32 cellular contexts compared by ENCODE assay signal in the genomic region with DNA sequence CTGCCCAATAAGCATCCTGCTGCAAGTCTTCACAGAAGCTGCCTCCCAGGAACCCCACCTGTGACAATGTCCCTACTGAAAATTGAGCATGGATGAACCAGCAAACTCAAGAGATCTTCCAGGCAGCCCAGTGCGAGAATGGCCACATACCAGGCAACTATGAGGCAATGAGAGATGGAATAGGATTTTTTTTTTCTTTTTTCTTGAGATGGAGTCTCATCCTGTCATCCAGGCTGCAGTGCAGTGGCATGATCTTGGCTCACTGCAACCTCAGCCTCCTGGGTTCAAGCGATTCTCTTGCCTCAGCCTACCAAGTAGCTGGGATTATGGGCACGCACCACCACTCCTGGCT.
"Had no signal": no experiment of that assay in that cellular context is flagged by ENCODE, and none has a peak within 500 bp of the region (broad histone marks: within the 10 kb centered on the region; RNA-seq: fewer than 3 reads in every experiment).

No MANE protein-coding gene starts in this region.

- H3K27me3 Mint-ChIP-seq: activated B cell treated with CpG ODN at 0.5 μM for 24 hours; activated naive CD8-positive, alpha-beta T cell; activated T-cell treated with anti-CD3 and anti-CD28 coated beads, Interleukin-2, amount 50 U/mL, for 24 hours had no signal

- H3K4me1 ChIP-seq: breast epithelium, colonic mucosa had no signal

- FAIRE-seq: endometrium, endothelial cell of umbilical vein had no signal

- H3K4me3 ChIP-seq: ascending aorta, breast epithelium, cardiac muscle cell, colonic mucosa, esophagus squamous epithelium, gastroesophageal sphincter had no signal

- H3K9me3 ChIP-seq: ascending aorta, breast epithelium, colonic mucosa, esophagus squamous epithelium, gastroesophageal sphincter had no signal

- H3K9me3 Mint-ChIP-seq: activated B cell treated with CpG ODN at 0.5 μM for 24 hours; activated CD4-positive, alpha-beta memory T cell treated with anti-CD3 and anti-CD28 coated beads, Interleukin-2, amount 10 ng/mL, durations not matched to agents 7 days and 5 days; activated CD4-positive, alpha-beta T cell treated with anti-CD3 and anti-CD28 coated beads, Interleukin-2, amount 10 ng/mL, durations not matched to agents 7 days and 5 days; activated T-cell treated with anti-CD3 and anti-CD28 coated beads, Interleukin-2, amount 50 U/mL, for 24 hours; activated T-cell treated with anti-CD3 and anti-CD28 coated beads, Interleukin-2, amount 50 U/mL, for 72 hours; T-helper 2 cell treated with Interferon-gamma antibody and Interleukin-4, amounts not matched to agents 5 μg/mL and 100 μg/mL, for 36 hours had no signal

- H3K27ac Mint-ChIP-seq: activated B cell treated with CpG ODN at 0.5 μM for 24 hours; activated CD4-positive, alpha-beta memory T cell treated with anti-CD3 and anti-CD28 coated beads, Interleukin-2, amount 10 ng/mL, durations not matched to agents 7 days and 5 days; activated CD4-positive, alpha-beta T cell treated with anti-CD3 and anti-CD28 coated beads for 36 hours; activated CD4-positive, alpha-beta T cell treated with anti-CD3 and anti-CD28 coated beads, Interleukin-2, amount 10 ng/mL, durations not matched to agents 7 days and 5 days; activated naive CD8-positive, alpha-beta T cell; activated T-cell treated with anti-CD3 and anti-CD28 coated beads, Interleukin-2, amount 50 U/mL, for 24 hours; activated T-cell treated with anti-CD3 and anti-CD28 coated beads, Interleukin-2, amount 50 U/mL, for 72 hours; T-helper 17 cell; T-helper 2 cell treated with Interferon-gamma antibody and Interleukin-4, amounts not matched to agents 5 μg/mL and 100 μg/mL, for 36 hours had no signal

- DNase-seq: activated B cell treated with CpG ODN at 0.5 μM for 24 hours; activated CD4-positive, alpha-beta memory T cell treated with anti-CD3 and anti-CD28 coated beads, Interleukin-2, amount 10 ng/mL, durations not matched to agents 7 days and 5 days; activated CD4-positive, alpha-beta T cell treated with anti-CD3 and anti-CD28 coated beads for 36 hours; activated CD4-positive, alpha-beta T cell treated with anti-CD3 and anti-CD28 coated beads, Interleukin-2, amount 10 ng/mL, durations not matched to agents 7 days and 5 days; activated CD4-positive, alpha-beta T cell treated with anti-CD3 and anti-CD28 coated beads, Interleukin-2, amount 50 U/mL, for 4 hours; activated CD4-positive, CD25-positive, alpha-beta regulatory T cell treated with anti-CD3 and anti-CD28 coated beads, Interleukin-2, amount 50 U/mL, for 72 hours; activated gamma-delta T cell; activated naive CD4-positive, alpha-beta T cell; activated naive CD4-positive, alpha-beta T cell treated with anti-CD3 and anti-CD28 coated beads, Interleukin-2, amount 50 U/mL, for 16 hours; activated T-cell treated with anti-CD3 and anti-CD28 coated beads for 4 hours; activated T-cell treated with anti-CD3 and anti-CD28 coated beads, Interleukin-2, amount 50 U/mL, for 24 hours; activated T-cell treated with anti-CD3 and anti-CD28 coated beads, Interleukin-2, amount 50 U/mL, for 72 hours; central memory CD4-positive, alpha-beta T cell; cerebellar nuclear complex; colonic mucosa; effector CD8-positive, alpha-beta T cell; esophagus squamous epithelium; foreskin melanocyte; T-helper 1 cell; T-helper 17 cell; T1000; WERI-Rb-1 had no signal

- H3K27ac ChIP-seq: ascending aorta, breast epithelium, cardiac muscle cell, colonic mucosa, epithelial cell of prostate, esophagus squamous epithelium, gastroesophageal sphincter, WERI-Rb-1 had no signal

- ATAC-seq: activated CD4-positive, alpha-beta T cell treated with anti-CD3 and anti-CD28 coated beads for 36 hours; gastroesophageal sphincter; T-helper 17 cell had no signal

- H3K36me3 Mint-ChIP-seq: activated naive CD8-positive, alpha-beta T cell; brain had no signal

- H3K27me3 ChIP-seq: ascending aorta, breast epithelium, cardiac muscle cell, colonic mucosa, esophagus squamous epithelium, gastroesophageal sphincter had no signal

- H3K4me3 Mint-ChIP-seq: activated B cell treated with CpG ODN at 0.5 μM for 24 hours; activated CD4-positive, alpha-beta memory T cell treated with anti-CD3 and anti-CD28 coated beads, Interleukin-2, amount 10 ng/mL, durations not matched to agents 7 days and 5 days; activated CD4-positive, alpha-beta T cell treated with anti-CD3 and anti-CD28 coated beads for 36 hours; activated CD4-positive, alpha-beta T cell treated with anti-CD3 and anti-CD28 coated beads, Interleukin-2, amount 10 ng/mL, durations not matched to agents 7 days and 5 days; activated naive CD8-positive, alpha-beta T cell; activated T-cell treated with anti-CD3 and anti-CD28 coated beads, Interleukin-2, amount 50 U/mL, for 24 hours; activated T-cell treated with anti-CD3 and anti-CD28 coated beads, Interleukin-2, amount 50 U/mL, for 72 hours; brain; T-helper 17 cell; T-helper 2 cell treated with Interferon-gamma antibody and Interleukin-4, amounts not matched to agents 5 μg/mL and 100 μg/mL, for 36 hours had no signal

- H3K36me3 ChIP-seq: ascending aorta, breast epithelium, cardiac muscle cell, colonic mucosa, esophagus squamous epithelium, gastroesophageal sphincter, WERI-Rb-1 had no signal
